Comparison of ENCODE assay signal across 1 cellular context in the genomic region with DNA sequence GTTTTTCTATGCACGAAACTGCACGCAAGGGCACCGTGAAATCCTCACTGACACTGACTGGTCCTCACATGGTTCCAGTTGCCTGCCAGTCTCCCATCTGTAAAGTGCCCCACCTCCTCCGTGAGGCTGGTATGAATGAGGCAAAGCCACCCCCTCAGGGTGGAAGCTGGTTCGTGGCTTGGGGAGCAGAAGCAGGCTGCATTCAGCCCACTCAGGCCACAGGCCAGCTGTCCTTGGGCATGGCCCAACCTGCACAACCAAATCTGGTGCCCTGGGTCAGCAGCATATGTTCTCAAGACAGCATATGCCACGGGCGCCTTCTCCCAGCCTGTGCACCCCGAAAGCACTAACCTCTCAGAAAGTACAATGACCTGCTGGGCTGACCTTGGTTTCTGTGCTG.
TF ChIP-seq lines count a peak whose summit lies in the region.

No MANE protein-coding gene starts in this region.

TF ChIP-seq in H1, 55 proteins besides CTCF, POLR2A, EP300 and RAD21:
- TF ChIP-seq EGR1 (IDR thresholded peaks at IDR 0.05; ENCODE audit: borderline replicate concordance, low read depth, low read length) (no peak), BRCA1 (IDR thresholded peaks at IDR 0.05; ENCODE audit: low read depth, low read length) (no peak), CHD2 (IDR thresholded peaks at IDR 0.05; ENCODE audit: low read length) (no peak), SIX5 (IDR thresholded peaks at IDR 0.05; ENCODE audit: low read depth, low read length) (no peak), RXRA (IDR thresholded peaks at IDR 0.05; ENCODE audit: insufficient read depth, low read depth, low read length) (no peak)
TF ChIP-seq in H1: peak in this region for 0.
